In genomic region chr3:172145287-172145686, GRCh38 we compare ENCODE assay signal across 12 cellular contexts.
DNase-seq lines count a peak whose midpoint lies in the region; ATAC-seq, FAIRE-seq and TF ChIP-seq lines count a peak whose summit lies in the region.
"Had no signal": no experiment of that assay in that cellular context is flagged by ENCODE, and none has a peak within 500 bp of the region (broad histone marks: within the 10 kb centered on the region; RNA-seq: fewer than 3 reads in every experiment).

No MANE protein-coding gene starts in this region.

- H3K4me3 Mint-ChIP-seq in endothelial cell (ENCODE audit: unreplicated experiment): peak overlapping the region; percentile 52

- peaks cover 71% of the 10 kb centered on the region for H3K4me1 Mint-ChIP-seq in endothelial cell (ENCODE audit: unreplicated experiment)

- H3K27ac Mint-ChIP-seq in endothelial cell (ENCODE audit: unreplicated experiment): peak overlapping the region; percentile 46
- peak overlapping the region in 1 of 2 donors; percentile 21 for H3K27ac Mint-ChIP-seq in activated naive CD4-positive, alpha-beta T cell treated with anti-CD3 and anti-CD28 coated beads, Interleukin-2, amount 50 U/mL, for 72 hours

- FAIRE-seq in GM12891 (lab: Jason Lieb, UNC): peak; percentile 72

- no peaks in the 10 kb centered on the region for H3K9me3 Mint-ChIP-seq in endothelial cell (ENCODE audit: unreplicated experiment)
- H3K9me3 Mint-ChIP-seq in activated naive CD4-positive, alpha-beta T cell treated with anti-CD3 and anti-CD28 coated beads, Interleukin-2, amount 50 U/mL, for 72 hours: no peaks in the 10 kb centered on the region

- peaks cover 38% of the 10 kb centered on the region for H3K36me3 Mint-ChIP-seq in endothelial cell (ENCODE audit: low read depth, unreplicated experiment)
- H3K36me3 Mint-ChIP-seq in activated naive CD4-positive, alpha-beta T cell treated with anti-CD3 and anti-CD28 coated beads, Interleukin-2, amount 50 U/mL, for 72 hours: peaks cover 0 to 6% of the 10 kb centered on the region in 2 donors

- H3K4me1 ChIP-seq in uterus: peaks cover 3 to 21% of the 10 kb centered on the region in 2 donors

- no peaks in the 10 kb centered on the region for H3K27me3 ChIP-seq in uterus

- H3K27ac ChIP-seq in uterus: peak overlapping the region in 1 of 2 donors; percentile 13

- ATAC-seq in HG03354 (IDR thresholded peaks at IDR 0.05; ENCODE audit: poor library complexity, severe bottlenecking, unreplicated experiment): peak; percentile 27
- no peak for ATAC-seq in activated naive CD4-positive, alpha-beta T cell treated with anti-CD3 and anti-CD28 coated beads, Interleukin-2, amount 50 U/mL, for 72 hours

- intact Hi-C loops in uterus (cut with DNase I; ENCODE audit: low total_unique reads): no loop called here

- peaks cover 2% of the 10 kb centered on the region for H3K27me3 Mint-ChIP-seq in endothelial cell (ENCODE audit: unreplicated experiment)

- TF ChIP-seq CTCF in GM20000 (IDR thresholded peaks at IDR 0.05; ENCODE audit: extremely low read depth, missing control alignments) (no peak), endothelial cell (IDR thresholded peaks at IDR 0.05; ENCODE audit: unreplicated experiment) (no peak), uterus (IDR thresholded peaks at IDR 0.05) (no peak)

- no peak for DNase-seq in GM12891 (ENCODE audit: insufficient read length, low spot score)
- peak; percentile 37 for DNase-seq in GM20000 (ENCODE audit: low spot score)
- DNase-seq in endothelial cell (ENCODE audit: low spot score): no peak
- no peak for DNase-seq in DMS 273 treated with DMSO at 0.1 percent for 48 hours (lab: John Stamatoyannopoulos, UW)
- no peak for DNase-seq in NCI-H1436 treated with DMSO at 0.1 percent for 48 hours (lab: John Stamatoyannopoulos, UW)
- DNase-seq in uterus: no peak
- DNase-seq in activated naive CD4-positive, alpha-beta T cell treated with anti-CD3 and anti-CD28 coated beads, Interleukin-2, amount 50 U/mL, for 72 hours (ENCODE audit: low spot score in 2 of 2): no peak
- DNase-seq: amygdala, Caco-2, NCI-H1694, occipital lobe had no signal

- H3K36me3 ChIP-seq in uterus: no peaks in the 10 kb centered on the region

- no peak overlapping the region for H3K4me3 ChIP-seq in uterus

- no peaks in the 10 kb centered on the region for H3K9me3 ChIP-seq in uterus
- H3K9me3 ChIP-seq: Caco-2 had no signal

- TF ChIP-seq POLR2A in GM12891 (IDR thresholded peaks at IDR 0.05; ENCODE audit: low read depth, low read length) (no peak), uterus (IDR thresholded peaks at IDR 0.05) (no peak)

TF ChIP-seq in GM12891, 5 proteins besides CTCF, POLR2A, EP300 and RAD21:
- peak; percentile 37; the same call in 1 of the 2 replicates for TF ChIP-seq SPI1 (IDR thresholded peaks at IDR 0.05; ENCODE audit: low read depth, low read length)
- TF ChIP-seq TAF1 (IDR thresholded peaks at IDR 0.05; ENCODE audit: low read depth, low read length): no peak
